In the genomic region with DNA sequence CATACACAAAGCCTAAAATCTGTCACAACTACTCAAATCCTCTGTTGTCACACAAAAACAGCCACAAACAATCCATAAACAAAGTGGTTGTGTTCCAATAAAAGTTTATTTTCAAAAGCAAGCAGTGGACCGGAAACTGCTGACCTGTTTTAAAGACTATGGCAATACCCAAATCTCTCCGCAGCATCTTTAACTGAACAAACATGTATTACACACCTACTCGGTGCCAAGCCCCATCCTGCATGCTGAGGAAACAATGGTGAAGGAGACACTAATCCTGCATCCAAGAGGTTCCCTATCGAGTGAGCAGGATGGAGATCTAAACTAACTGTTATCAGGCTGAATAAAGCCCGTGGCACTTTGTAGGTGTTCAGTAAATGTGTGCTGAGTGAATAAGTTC, we compare ENCODE assay signal across 31 cellular contexts.
"Had no signal": no experiment of that assay in that cellular context is flagged by ENCODE, and none has a peak within 500 bp of the region (broad histone marks: within the 10 kb centered on the region; RNA-seq: fewer than 3 reads in every experiment).

No MANE protein-coding gene starts in this region.

- H3K4me3 ChIP-seq: coronary artery, esophagus muscularis mucosa, gastrocnemius medialis, heart left ventricle had no signal

- H3K27me3 Mint-ChIP-seq: activated CD4-positive, alpha-beta memory T cell treated with anti-CD3 and anti-CD28 coated beads, Interleukin-2, amount 10 ng/mL, durations not matched to agents 7 days and 5 days; activated CD4-positive, alpha-beta T cell treated with anti-CD3 and anti-CD28 coated beads, Interleukin-2, amount 10 ng/mL, durations not matched to agents 7 days and 5 days; activated naive CD8-positive, alpha-beta T cell; activated T-cell treated with anti-CD3 and anti-CD28 coated beads, Interleukin-2, amount 50 U/mL, for 24 hours; activated T-helper 17 cell treated with anti-CD3 and anti-CD28 coated beads, Interleukin-2, amount 50 U/mL, for 72 hours; central memory CD8-positive, alpha-beta T cell; dendritic cell treated with granulocyte-macrophage colony-stimulating factor and Interleukin-4, amounts not matched to agents 40 ng/mL and 50 ng/mL, for 4 days; effector memory CD8-positive, alpha-beta T cell had no signal

- H3K9me3 ChIP-seq: esophagus muscularis mucosa, gastrocnemius medialis, heart left ventricle had no signal

- DNase-seq: activated CD4-positive, alpha-beta memory T cell treated with anti-CD3 and anti-CD28 coated beads, Interleukin-2, amount 10 ng/mL, durations not matched to agents 7 days and 5 days; activated CD4-positive, alpha-beta T cell treated with anti-CD3 and anti-CD28 coated beads for 1 hour; activated CD4-positive, alpha-beta T cell treated with anti-CD3 and anti-CD28 coated beads for 4 hours; activated CD4-positive, alpha-beta T cell treated with anti-CD3 and anti-CD28 coated beads, Interleukin-2, amount 10 ng/mL, durations not matched to agents 7 days and 5 days; activated CD4-positive, alpha-beta T cell treated with anti-CD3 and anti-CD28 coated beads, Interleukin-2, amount 50 U/mL, for 4 hours; activated CD8-positive, alpha-beta memory T cell treated with anti-CD3 and anti-CD28 coated beads, Interleukin-2, amount 50 U/mL, for 48 hours; activated effector memory CD4-positive, alpha-beta T cell treated with Interleukin-2 at 50 U/mL for 16 hours; activated gamma-delta T cell treated with Interleukin-2 at 50 U/mL for 16 hours; activated naive CD4-positive, alpha-beta T cell treated with anti-CD3 and anti-CD28 coated beads, Interleukin-2, amount 50 U/mL, for 16 hours; activated naive CD4-positive, alpha-beta T cell treated with Interleukin-2 at 50 U/mL for 16 hours; activated T-cell treated with anti-CD3 and anti-CD28 coated beads for 4 hours; activated T-cell treated with anti-CD3 and anti-CD28 coated beads, Interleukin-2, amount 50 U/mL, for 24 hours; amniotic stem cell; anterior cingulate cortex; brain microvascular endothelial cell; effector CD4-positive, alpha-beta T cell; effector memory CD8-positive, alpha-beta T cell; erythroblast; foreskin keratinocyte; gastrocnemius medialis; glutamatergic neuron; heart left ventricle; T-helper 1 cell; T-helper 2 cell had no signal

- ATAC-seq: activated T-helper 17 cell treated with anti-CD3 and anti-CD28 coated beads, Interleukin-2, amount 50 U/mL, for 72 hours; effector memory CD8-positive, alpha-beta T cell; foreskin keratinocyte; gastrocnemius medialis; heart left ventricle; WTC11 had no signal

- H3K4me1 Mint-ChIP-seq: activated T-helper 17 cell treated with anti-CD3 and anti-CD28 coated beads, Interleukin-2, amount 50 U/mL, for 72 hours; WTC11 had no signal

- H3K4me3 Mint-ChIP-seq: activated CD4-positive, alpha-beta memory T cell treated with anti-CD3 and anti-CD28 coated beads, Interleukin-2, amount 10 ng/mL, durations not matched to agents 7 days and 5 days; activated CD4-positive, alpha-beta T cell treated with anti-CD3 and anti-CD28 coated beads, Interleukin-2, amount 10 ng/mL, durations not matched to agents 7 days and 5 days; activated naive CD8-positive, alpha-beta T cell; activated T-cell treated with anti-CD3 and anti-CD28 coated beads, Interleukin-2, amount 50 U/mL, for 24 hours; activated T-helper 17 cell treated with anti-CD3 and anti-CD28 coated beads, Interleukin-2, amount 50 U/mL, for 72 hours; central memory CD8-positive, alpha-beta T cell; dendritic cell treated with granulocyte-macrophage colony-stimulating factor and Interleukin-4, amounts not matched to agents 40 ng/mL and 50 ng/mL, for 4 days; effector memory CD8-positive, alpha-beta T cell; WTC11 had no signal

- H3K27ac ChIP-seq: brain microvascular endothelial cell, esophagus muscularis mucosa, foreskin keratinocyte, gastrocnemius medialis, heart left ventricle had no signal

- H3K27me3 ChIP-seq: brain microvascular endothelial cell, esophagus muscularis mucosa, foreskin keratinocyte, gastrocnemius medialis, heart left ventricle had no signal

- H3K27ac Mint-ChIP-seq: activated CD4-positive, alpha-beta memory T cell treated with anti-CD3 and anti-CD28 coated beads, Interleukin-2, amount 10 ng/mL, durations not matched to agents 7 days and 5 days; activated CD4-positive, alpha-beta T cell treated with anti-CD3 and anti-CD28 coated beads, Interleukin-2, amount 10 ng/mL, durations not matched to agents 7 days and 5 days; activated naive CD8-positive, alpha-beta T cell; activated T-cell treated with anti-CD3 and anti-CD28 coated beads, Interleukin-2, amount 50 U/mL, for 24 hours; activated T-helper 17 cell treated with anti-CD3 and anti-CD28 coated beads, Interleukin-2, amount 50 U/mL, for 72 hours; dendritic cell treated with granulocyte-macrophage colony-stimulating factor and Interleukin-4, amounts not matched to agents 40 ng/mL and 50 ng/mL, for 4 days; effector memory CD8-positive, alpha-beta T cell; WTC11 had no signal

- H3K4me1 ChIP-seq: foreskin keratinocyte had no signal
